In genomic region chr10:94889123-94889522, GRCh38 we compare ENCODE assay signal across 28 cellular contexts. TPM values are rescaled to one million over a fixed set of nuclear protein-coding genes. Genes with fewer than 3 reads are reported as not detected.
"Had no signal": no experiment of that assay in that cellular context is flagged by ENCODE, and none has a peak within 500 bp of the region (broad histone marks: within the 10 kb centered on the region; RNA-seq: fewer than 3 reads in every experiment).

No MANE protein-coding gene starts in this region.

- ATAC-seq: stimulated activated effector memory CD8-positive, alpha-beta T cell treated with anti-CD3 and anti-CD28 coated beads, Interleukin-12 subunit alpha, Interleukin-12 subunit beta, amount 100 ng/mL, for 72 hours; stimulated activated memory B cell treated with anti-CD40 and anti-IgM and Interleukin-4, amounts not matched to agents 10 μg/mL and 1 μg/mL and 100 μg/mL, for 72 hours; stimulated activated naive B cell treated with anti-CD40 and anti-IgM and Interleukin-4, amounts not matched to agents 10 μg/mL and 1 μg/mL and 100 μg/mL, for 72 hours; stimulated activated naive CD8-positive, alpha-beta T cell treated with anti-CD3 and anti-CD28 coated beads, Interleukin-15, amount 100 ng/mL, for 72 hours; stimulated activated naive CD8-positive, alpha-beta T cell treated with anti-CD3 and anti-CD28 coated beads, Interleukin-15, Interleukin-2, amounts not matched to agents 100 U/mL and 50 U/mL, for 24 hours; upper lobe of right lung had no signal

- DNase-seq: stimulated activated CD4-positive, alpha-beta T cell treated with anti-CD3 and anti-CD28 coated beads, Interleukin-2, amount 100 ng/mL, for 48 hours; stimulated activated CD4-positive, alpha-beta T cell treated with anti-CD3 and anti-CD28 coated beads, Interleukin-4, amount 100 ng/mL, for 1 hour; stimulated activated CD4-positive, alpha-beta T cell treated with anti-CD3 and anti-CD28 coated beads, Interleukin-4, amount 100 ng/mL, for 24 hours; stimulated activated CD4-positive, alpha-beta T cell treated with anti-CD3 and anti-CD28 coated beads, Interleukin-4, amount 100 ng/mL, for 4 hours; stimulated activated CD8-positive, alpha-beta memory T cell treated with anti-CD3 and anti-CD28 coated beads, Interleukin-4, amount 100 ng/mL, for 48 hours; stimulated activated naive B cell treated with anti-CD40 and anti-IgM and Interleukin-4, amounts not matched to agents 10 μg/mL and 1 μg/mL and 100 μg/mL, for 72 hours; stimulated activated naive CD4-positive, alpha-beta T cell; stimulated activated naive CD4-positive, alpha-beta T cell treated with Interleukin-2 at 50 U/mL for 16 hours; stimulated activated naive CD8-positive, alpha-beta T cell treated with anti-CD3 and anti-CD28 coated beads, Interleukin-15, amount 100 ng/mL, for 72 hours; stimulated activated naive CD8-positive, alpha-beta T cell treated with anti-CD3 and anti-CD28 coated beads, Interleukin-15, Interleukin-2, amounts not matched to agents 100 U/mL and 50 U/mL, for 24 hours; stomach; substantia nigra; testis; thyroid gland; tibial artery; transverse colon; trophoblast cell; upper lobe of left lung; upper lobe of right lung; uterus had no signal

- FAIRE-seq: urothelium cell line had no signal

- H3K4me3 ChIP-seq: stomach, suprapubic skin, testis, thoracic aorta, thyroid gland, tibial artery, tibial nerve, transverse colon, upper lobe of left lung, upper lobe of right lung, uterus, vagina had no signal

- H3K27me3 ChIP-seq: stomach, suprapubic skin, testis, thyroid gland, tibial artery, tibial nerve, transverse colon, upper lobe of left lung, upper lobe of right lung, uterus, vagina had no signal

- H3K9me3 ChIP-seq: suprapubic skin, testis, thoracic aorta, thyroid gland, upper lobe of right lung, uterus, vagina had no signal

- H3K36me3 ChIP-seq: stomach, suprapubic skin, thoracic aorta, thyroid gland, tibial artery, tibial nerve, transverse colon, upper lobe of left lung, upper lobe of right lung, uterus, vagina had no signal

- H3K4me1 ChIP-seq: stomach, suprapubic skin, testis, thyroid gland, tibial artery, tibial nerve, transverse colon, upper lobe of left lung, upper lobe of right lung, uterus, vagina had no signal

- H3K27ac ChIP-seq: stomach, suprapubic skin, testis, thoracic aorta, thyroid gland, tibial artery, tibial nerve, transverse colon, upper lobe of left lung, upper lobe of right lung, uterus, vagina had no signal

RNA-seq across cellular contexts. Expression of gene CYP2C9, which starts 49.3 kb away (rescaled TPM):
- total RNA-seq: testis, thyroid gland, tibial nerve, urinary bladder, uterus had no signal
